Comparison of ENCODE assay signal across 9 cellular contexts in the genomic region with DNA sequence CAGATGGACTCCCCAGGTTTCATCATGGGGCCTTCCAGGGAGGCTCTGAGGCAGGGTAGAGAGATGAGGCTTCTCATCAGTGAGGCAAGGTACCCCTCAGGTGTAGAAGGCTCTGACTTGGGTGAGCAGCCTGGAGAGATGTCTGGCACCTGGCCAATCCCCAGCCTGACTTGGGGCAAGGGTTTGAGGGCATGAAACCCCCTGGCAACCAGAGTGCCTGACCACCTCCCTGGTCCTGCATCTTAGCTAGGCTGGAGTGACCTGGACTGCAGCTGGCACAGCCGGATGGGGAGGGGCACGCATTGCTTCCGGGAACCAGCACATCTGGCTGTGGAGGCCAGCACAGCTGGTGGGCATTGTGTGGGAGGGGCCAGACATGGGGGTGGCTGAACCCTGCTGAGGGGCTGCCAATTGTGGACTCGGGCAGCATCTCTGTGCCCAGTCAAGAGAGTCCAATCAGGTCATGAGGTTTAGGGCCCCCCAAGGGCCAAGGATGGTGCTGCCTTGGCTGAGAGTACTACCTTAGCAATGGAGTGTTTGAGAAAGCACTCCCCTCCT. TPM values are rescaled to one million over a fixed set of nuclear protein-coding genes. Genes with fewer than 3 reads are reported as not detected.
DNase-seq lines count a peak whose midpoint lies in the region; ATAC-seq and TF ChIP-seq lines count a peak whose summit lies in the region.
"Had no signal": no experiment of that assay in that cellular context is flagged by ENCODE, and none has a peak within 500 bp of the region (broad histone marks: within the 10 kb centered on the region; RNA-seq: fewer than 3 reads in every experiment).

No MANE protein-coding gene starts in this region.

- H3K4me3 ChIP-seq in HAP-1 = peak overlapping the region; percentile 46
- H3K4me3 ChIP-seq in adrenal gland = peak overlapping the region in 1 of 4 donors; percentile 86
- peak overlapping the region; percentile 49 for H3K4me3 ChIP-seq in iPS-18a (ENCODE audit: low read length)

- no peak for ATAC-seq in stimulated activated effector memory CD8-positive, alpha-beta T cell treated with anti-CD3 and anti-CD28 coated beads, Interleukin-12 subunit alpha, Interleukin-12 subunit beta, amount 100 ng/mL, for 72 hours
- no peak for ATAC-seq in GM19463 (IDR thresholded peaks at IDR 0.05; ENCODE audit: unreplicated experiment)

- H3K9ac ChIP-seq in iPS-18a (ENCODE audit: low read length) = peak overlapping the region; percentile 49
- H3K9ac ChIP-seq: KMS-11 had no signal

- no peak overlapping the region for H3K27ac Mint-ChIP-seq in stimulated activated effector memory CD8-positive, alpha-beta T cell treated with anti-CD3 and anti-CD28 coated beads, Interleukin-12 subunit alpha, Interleukin-12 subunit beta, amount 100 ng/mL, for 72 hours

- intact Hi-C loops in adrenal gland (cut with DNase I) = loop anchor here in 1 of 2 donors (10.0 kb wide), 1 partner anchor 51 kb away; a partner anchor contains a TSS

- H3K9me3 ChIP-seq in HAP-1 (no peaks in the 10 kb centered on the region), adrenal gland (replicated peaks in 1 of 3) (no peaks in the 10 kb centered on the region), iPS-18a (ENCODE audit: control insufficient read depth, low read depth, low read length) (no peaks in the 10 kb centered on the region)

- H3K36me3 Mint-ChIP-seq in stimulated activated effector memory CD8-positive, alpha-beta T cell treated with anti-CD3 and anti-CD28 coated beads, Interleukin-12 subunit alpha, Interleukin-12 subunit beta, amount 100 ng/mL, for 72 hours = no peaks in the 10 kb centered on the region

- peaks cover 13% of the 10 kb centered on the region for H3K4me1 ChIP-seq in HAP-1
- H3K4me1 ChIP-seq in adrenal gland (replicated peaks in 1 of 2) = peaks cover 36 to 57% of the 10 kb centered on the region in 2 donors
- H3K4me1 ChIP-seq in iPS-18a (ENCODE audit: control insufficient read depth, low read depth, low read length) = peaks cover 24% of the 10 kb centered on the region

- H3K4me1 Mint-ChIP-seq in stimulated activated effector memory CD8-positive, alpha-beta T cell treated with anti-CD3 and anti-CD28 coated beads, Interleukin-12 subunit alpha, Interleukin-12 subunit beta, amount 100 ng/mL, for 72 hours = peaks cover 41% of the 10 kb centered on the region

- no peaks in the 10 kb centered on the region; the same call in 1 of the 2 replicates for H3K36me3 ChIP-seq in HAP-1 (replicated peaks)
- peaks cover 0 to 9% of the 10 kb centered on the region in 2 donors for H3K36me3 ChIP-seq in adrenal gland (replicated peaks in 1 of 2)
- no peaks in the 10 kb centered on the region for H3K36me3 ChIP-seq in iPS-18a (ENCODE audit: control insufficient read depth, low read depth, low read length)

- H3K27me3 ChIP-seq in HAP-1 (ENCODE audit: low read depth) (no peaks in the 10 kb centered on the region), adrenal gland (no peaks in the 10 kb centered on the region), iPS-18a (ENCODE audit: control insufficient read depth, insufficient read depth, low read length) (no peaks in the 10 kb centered on the region)

- WGBS in adrenal gland, 4 donors = 51 to 57% (median 53%) methylated on average over 3 to 4 of the region's 4 CpGs

- DNase-seq in HAP-1 (ENCODE audit: low spot score in 2 of 2) (no peak), adrenal gland (peak in 5 of 7 donors; percentile 33 to 69 (median 48)), H4 (ENCODE audit: low spot score) (no peak), foreskin melanocyte (no peak)
- peak in 1 of 2 donors; percentile 52 for DNase-seq in stimulated activated effector memory CD8-positive, alpha-beta T cell treated with anti-CD3 and anti-CD28 coated beads, Interleukin-12 subunit alpha, Interleukin-12 subunit beta, amount 100 ng/mL, for 72 hours (ENCODE audit: low spot score in 2 of 2)

- H3K27ac ChIP-seq in adrenal gland (peak overlapping the region in 3 of 5 donors; percentile 70 to 94 (median 89)), iPS-18a (ENCODE audit: low read length) (no peak overlapping the region)
- H3K27ac ChIP-seq: KMS-11 had no signal

- peak overlapping the region; percentile 40 for H3K4me3 Mint-ChIP-seq in stimulated activated effector memory CD8-positive, alpha-beta T cell treated with anti-CD3 and anti-CD28 coated beads, Interleukin-12 subunit alpha, Interleukin-12 subunit beta, amount 100 ng/mL, for 72 hours

- in situ Hi-C loops in HAP-1 (cut with MboI; ENCODE audit: low sequenced_read_pairs) = no loop called here

- no peak for TF ChIP-seq POLR2A in adrenal gland (IDR thresholded peaks at IDR 0.05)

- no peak for TF ChIP-seq CTCF in adrenal gland (IDR thresholded peaks at IDR 0.05)

- H3K9me3 Mint-ChIP-seq in stimulated activated effector memory CD8-positive, alpha-beta T cell treated with anti-CD3 and anti-CD28 coated beads, Interleukin-12 subunit alpha, Interleukin-12 subunit beta, amount 100 ng/mL, for 72 hours = no peaks in the 10 kb centered on the region

RNA-seq across cellular contexts. Expression of a gene that starts 1.9 kb away (rescaled TPM):
- total RNA-seq in adrenal gland = 10 to 100 TPM; 21.6 to 39.4 (median 30.1) TPM
- polyA plus RNA-seq in adrenal gland = 10 to 100 TPM in 2 of 3 donors, 1 to 10 TPM in 1; 7.0 to 23.6 (median 13.3) TPM
- 1.9 and 3.8 TPM in 2 replicates for total RNA-seq in H4 (2014; rRNA removed; shearing (Covaris generic))

RNA-seq across cellular contexts. Expression of a gene that starts 29.9 kb away (rescaled TPM):
- under 1 TPM in 2 of 8 donors, not detected in 6; 0.11 to 0.54 TPM for total RNA-seq in adrenal gland
- polyA plus RNA-seq in adrenal gland = under 1 TPM in 1 of 3 donors, not detected in 2; 0.03 TPM
- total RNA-seq in H4 (2014; rRNA removed; shearing (Covaris generic)) = not detected in 2 replicates
- total RNA-seq: glomerular endothelial cell had no signal

RNA-seq across cellular contexts. Expression of a gene that starts 47.2 kb away (rescaled TPM):
- 1 to 10 TPM in 2 of 8 donors, under 1 TPM in 5, not detected in 1; 0.18 to 4.5 (median 0.71) TPM for total RNA-seq in adrenal gland
- 1 to 10 TPM in 1 of 3 donors, under 1 TPM in 1, not detected in 1; 0.94 to 3.0 TPM for polyA plus RNA-seq in adrenal gland
- total RNA-seq in H4 (2014; rRNA removed; shearing (Covaris generic)) = not detected in 2 replicates
- total RNA-seq: glomerular endothelial cell had no signal

RNA-seq across cellular contexts. Expression of a gene that starts 54.9 kb away (rescaled TPM):
- total RNA-seq in adrenal gland = 100 to 1,000 TPM in 2 of 8 donors, 10 to 100 TPM in 6; 12.7 to 114 (median 49.4) TPM
- 10 to 100 TPM; 34.3 to 64.7 (median 47.5) TPM for polyA plus RNA-seq in adrenal gland
- 3.8 and 6.2 TPM in 2 replicates for total RNA-seq in H4 (2014; rRNA removed; shearing (Covaris generic))

Comparison
In these comparisons a context has a peak if more than half of its experiments do, and no peak if none do; other contexts are left out.
1. DNase-seq: peak in adrenal gland (5 of 7); none in HAP-1 (0 of 2), H4 (single experiment) and foreskin melanocyte (single experiment).